1 cellular context compared by ENCODE assay signal in the genomic region with DNA sequence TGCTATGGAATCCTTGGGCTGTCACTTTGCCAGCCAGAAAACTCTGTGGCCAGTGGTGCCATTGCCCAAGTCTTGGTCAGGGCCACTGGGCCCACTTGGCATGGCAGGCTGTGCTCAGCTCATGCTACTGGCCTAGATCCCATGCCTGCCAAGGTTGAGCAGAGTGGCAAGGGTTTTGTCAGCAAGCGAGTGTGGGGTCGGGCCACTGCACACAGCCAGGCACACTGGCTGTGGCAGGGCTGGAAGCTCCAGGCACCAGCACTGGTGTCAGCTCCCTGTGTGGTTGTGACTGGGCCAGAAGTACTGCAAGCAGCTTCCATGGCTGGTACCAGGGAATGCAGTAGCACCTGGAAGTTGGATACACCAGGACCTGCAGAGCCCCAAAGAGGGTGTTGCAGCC.
TF ChIP-seq lines count a peak whose summit lies in the region.

No MANE protein-coding gene starts in this region.

TF ChIP-seq in HepG2, 621 proteins besides CTCF, POLR2A, EP300 and RAD21 (continued from another document):
- no peak for TF ChIP-seq ZBTB46 (CRISPR knock-in tag; IDR thresholded peaks at IDR 0.05; ENCODE audit: borderline replicate concordance)
- TF ChIP-seq, protein P1, sequence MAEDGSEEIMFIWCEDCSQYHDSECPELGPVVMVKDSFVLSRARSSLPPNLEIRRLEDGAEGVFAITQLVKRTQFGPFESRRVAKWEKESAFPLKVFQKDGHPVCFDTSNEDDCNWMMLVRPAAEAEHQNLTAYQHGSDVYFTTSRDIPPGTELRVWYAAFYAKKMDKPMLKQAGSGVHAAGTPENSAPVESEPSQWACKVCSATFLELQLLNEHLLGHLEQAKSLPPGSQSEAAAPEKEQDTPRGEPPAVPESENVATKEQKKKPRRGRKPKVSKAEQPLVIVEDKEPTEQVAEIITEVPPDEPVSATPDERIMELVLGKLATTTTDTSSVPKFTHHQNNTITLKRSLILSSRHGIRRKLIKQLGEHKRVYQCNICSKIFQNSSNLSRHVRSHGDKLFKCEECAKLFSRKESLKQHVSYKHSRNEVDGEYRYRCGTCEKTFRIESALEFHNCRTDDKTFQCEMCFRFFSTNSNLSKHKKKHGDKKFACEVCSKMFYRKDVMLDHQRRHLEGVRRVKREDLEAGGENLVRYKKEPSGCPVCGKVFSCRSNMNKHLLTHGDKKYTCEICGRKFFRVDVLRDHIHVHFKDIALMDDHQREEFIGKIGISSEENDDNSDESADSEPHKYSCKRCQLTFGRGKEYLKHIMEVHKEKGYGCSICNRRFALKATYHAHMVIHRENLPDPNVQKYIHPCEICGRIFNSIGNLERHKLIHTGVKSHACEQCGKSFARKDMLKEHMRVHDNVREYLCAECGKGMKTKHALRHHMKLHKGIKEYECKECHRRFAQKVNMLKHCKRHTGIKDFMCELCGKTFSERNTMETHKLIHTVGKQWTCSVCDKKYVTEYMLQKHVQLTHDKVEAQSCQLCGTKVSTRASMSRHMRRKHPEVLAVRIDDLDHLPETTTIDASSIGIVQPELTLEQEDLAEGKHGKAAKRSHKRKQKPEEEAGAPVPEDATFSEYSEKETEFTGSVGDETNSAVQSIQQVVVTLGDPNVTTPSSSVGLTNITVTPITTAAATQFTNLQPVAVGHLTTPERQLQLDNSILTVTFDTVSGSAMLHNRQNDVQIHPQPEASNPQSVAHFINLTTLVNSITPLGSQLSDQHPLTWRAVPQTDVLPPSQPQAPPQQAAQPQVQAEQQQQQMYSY (CRISPR knock-in tag; IDR thresholded peaks at IDR 0.05) = no peak
